8 cellular contexts compared by ENCODE assay signal in genomic region chr20:20360464-20360863, GRCh38. TPM values are rescaled to one million over a fixed set of nuclear protein-coding genes. Genes with fewer than 3 reads are reported as not detected.
DNase-seq lines count a peak whose midpoint lies in the region; ATAC-seq lines count a peak whose summit lies in the region.

No MANE protein-coding gene starts in this region.

- POLR2A ChIA-PET in activated CD4-positive, alpha-beta memory T cell treated with anti-CD3 and anti-CD28 coated beads for 36 hours (lab: Charles Lee) = no interaction called here

- peak; percentile 80 for ATAC-seq in HG02885 (IDR thresholded peaks at IDR 0.05; ENCODE audit: poor library complexity, unreplicated experiment)
- ATAC-seq in GM18520 (IDR thresholded peaks at IDR 0.05; ENCODE audit: unreplicated experiment) = no peak

- intact Hi-C loops in activated naive CD4-positive, alpha-beta T cell treated with anti-CD3 and anti-CD28 coated beads for 36 hours (cut with micrococcal nuclease) = loop anchor here (1.0 to 5.0 kb wide), 6 partner anchors 92 to 742 kb away; no protein-coding TSS in a partner anchor
- intact Hi-C loops in activated CD4-positive, alpha-beta memory T cell treated with anti-CD3 and anti-CD28 coated beads for 36 hours (cut with micrococcal nuclease) = loop anchor here (1.0 to 10.0 kb wide), 10 partner anchors 48 to 1147 kb away; partner anchors contain the start of genes CFAP61, CRNKL1, NKX2-4 and RALGAPA2

- CTCF ChIA-PET in activated naive CD4-positive, alpha-beta T cell treated with anti-CD3 and anti-CD28 coated beads for 36 hours (lab: Charles Lee) = interaction anchor here (0.7 to 0.9 kb wide), 2 partner anchors 9 to 443 kb away, joined by 3 to 4 read pairs; no protein-coding TSS in a partner anchor
- CTCF ChIA-PET in activated CD4-positive, alpha-beta memory T cell treated with anti-CD3 and anti-CD28 coated beads for 36 hours (lab: Charles Lee) = interaction anchor here (0.7 to 4.3 kb wide), 8 partner anchors 11 to 320 kb away, joined by 3 to 26 read pairs (median 4); no protein-coding TSS in a partner anchor

- H3K9me3 Mint-ChIP-seq in activated naive CD4-positive, alpha-beta T cell treated with anti-CD3 and anti-CD28 coated beads for 36 hours = no peaks in the 10 kb centered on the region
- H3K9me3 Mint-ChIP-seq in activated CD4-positive, alpha-beta memory T cell treated with anti-CD3 and anti-CD28 coated beads for 36 hours = no peaks in the 10 kb centered on the region

- peaks cover 21% of the 10 kb centered on the region for H3K4me1 Mint-ChIP-seq in activated naive CD4-positive, alpha-beta T cell treated with anti-CD3 and anti-CD28 coated beads for 36 hours (ENCODE audit: low read depth)
- peaks cover 24% of the 10 kb centered on the region for H3K4me1 Mint-ChIP-seq in activated CD4-positive, alpha-beta memory T cell treated with anti-CD3 and anti-CD28 coated beads for 36 hours (ENCODE audit: low read depth)

- peak; percentile 54 for DNase-seq in activated naive CD4-positive, alpha-beta T cell treated with anti-CD3 and anti-CD28 coated beads for 36 hours
- no peak for DNase-seq in activated naive CD4-positive, alpha-beta T cell (lab: John Stamatoyannopoulos, UW)
- DNase-seq in NCI-H345 treated with DMSO at 0.1 percent for 48 hours (lab: John Stamatoyannopoulos, UW; ENCODE audit: unreplicated experiment) (peak; percentile 67), fibroblast of the conjunctiva (ENCODE audit: low read depth) (peak; percentile 49), occipital lobe (lab: John Stamatoyannopoulos, UW) (peak; percentile 25)
- DNase-seq in activated CD4-positive, alpha-beta memory T cell treated with anti-CD3 and anti-CD28 coated beads for 36 hours = peak; percentile 59

- no peak overlapping the region for H3K4me3 Mint-ChIP-seq in activated naive CD4-positive, alpha-beta T cell treated with anti-CD3 and anti-CD28 coated beads for 36 hours
- no peak overlapping the region for H3K4me3 Mint-ChIP-seq in activated CD4-positive, alpha-beta memory T cell treated with anti-CD3 and anti-CD28 coated beads for 36 hours

- H3K36me3 Mint-ChIP-seq in activated naive CD4-positive, alpha-beta T cell treated with anti-CD3 and anti-CD28 coated beads for 36 hours (ENCODE audit: low read depth) = no peaks in the 10 kb centered on the region
- H3K36me3 Mint-ChIP-seq in activated CD4-positive, alpha-beta memory T cell treated with anti-CD3 and anti-CD28 coated beads for 36 hours = no peaks in the 10 kb centered on the region

- peaks cover 53% of the 10 kb centered on the region for H3K27me3 Mint-ChIP-seq in activated naive CD4-positive, alpha-beta T cell treated with anti-CD3 and anti-CD28 coated beads for 36 hours (ENCODE audit: low read depth)
- peaks cover 48% of the 10 kb centered on the region for H3K27me3 Mint-ChIP-seq in activated CD4-positive, alpha-beta memory T cell treated with anti-CD3 and anti-CD28 coated beads for 36 hours

- H3K27ac Mint-ChIP-seq in activated naive CD4-positive, alpha-beta T cell treated with anti-CD3 and anti-CD28 coated beads for 36 hours = no peak overlapping the region
- no peak overlapping the region for H3K27ac Mint-ChIP-seq in activated CD4-positive, alpha-beta memory T cell treated with anti-CD3 and anti-CD28 coated beads for 36 hours

RNA-seq across cellular contexts. Expression of gene INSM1, which starts 7.4 kb away (rescaled TPM):
- total RNA-seq in activated naive CD4-positive, alpha-beta T cell treated with anti-CD3 and anti-CD28 coated beads for 36 hours = under 1 TPM; 0.25 to 0.38 TPM
- total RNA-seq in activated CD4-positive, alpha-beta memory T cell treated with anti-CD3 and anti-CD28 coated beads for 36 hours = 1 to 10 TPM; 6.7 to 6.9 TPM
- 15.9 TPM for total RNA-seq in occipital lobe

Comparison
In these comparisons a context has a peak if more than half of its experiments do, and no peak if none do; other contexts are left out.
1. DNase-seq: peak in activated naive CD4-positive, alpha-beta T cell treated with anti-CD3 and anti-CD28 coated beads for 36 hours (single experiment), NCI-H345 treated with DMSO at 0.1 percent for 48 hours (single experiment), activated CD4-positive, alpha-beta memory T cell treated with anti-CD3 and anti-CD28 coated beads for 36 hours (single experiment), fibroblast of the conjunctiva (single experiment) and occipital lobe (single experiment); none in activated naive CD4-positive, alpha-beta T cell (0 of 4).
2. RNA of gene INSM1, which starts 7.4 kb away (total RNA-seq): 15.9 TPM in occipital lobe (single experiment) and 6.7 to 6.9 TPM in activated CD4-positive, alpha-beta memory T cell treated with anti-CD3 and anti-CD28 coated beads for 36 hours; 0.25 to 0.38 TPM in activated naive CD4-positive, alpha-beta T cell treated with anti-CD3 and anti-CD28 coated beads for 36 hours; every median in the first group is over 4 times any median in the second.